Comparison of ENCODE assay signal across 11 cellular contexts in the genomic region with DNA sequence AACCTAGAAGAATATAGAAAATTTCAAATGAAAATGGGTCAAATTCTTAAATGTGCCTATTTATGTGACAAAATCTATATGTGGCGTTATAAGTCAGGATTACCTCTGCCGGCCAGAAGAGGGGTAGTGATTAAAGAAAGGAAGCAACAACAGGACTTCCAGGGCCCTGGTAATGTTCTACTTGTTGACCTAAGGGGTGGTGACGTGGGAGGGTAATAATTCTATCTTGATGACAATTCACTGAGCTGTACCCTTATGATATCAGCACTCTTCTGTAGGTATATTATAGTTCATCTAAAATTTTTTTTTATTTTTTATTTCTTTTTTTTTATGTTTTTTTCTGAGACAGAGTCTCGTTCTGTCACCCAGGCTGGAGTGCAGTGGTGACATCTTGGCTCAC.
"Had no signal": no experiment of that assay in that cellular context is flagged by ENCODE, and none has a peak within 500 bp of the region (broad histone marks: within the 10 kb centered on the region; RNA-seq: fewer than 3 reads in every experiment).

No MANE protein-coding gene starts in this region.

- FAIRE-seq: H1, H54, HTR-8/SVneo, K562 had no signal

- H3K27ac ChIP-seq: HL-60 had no signal

- ATAC-seq: GM23338, K562 had no signal

- DNase-seq: H9, HCEC 1CT, HFFc6, IMR-90, KG1 had no signal

- H3K4me3 ChIP-seq: GM23338, K562 had no signal
